In the genomic region with DNA sequence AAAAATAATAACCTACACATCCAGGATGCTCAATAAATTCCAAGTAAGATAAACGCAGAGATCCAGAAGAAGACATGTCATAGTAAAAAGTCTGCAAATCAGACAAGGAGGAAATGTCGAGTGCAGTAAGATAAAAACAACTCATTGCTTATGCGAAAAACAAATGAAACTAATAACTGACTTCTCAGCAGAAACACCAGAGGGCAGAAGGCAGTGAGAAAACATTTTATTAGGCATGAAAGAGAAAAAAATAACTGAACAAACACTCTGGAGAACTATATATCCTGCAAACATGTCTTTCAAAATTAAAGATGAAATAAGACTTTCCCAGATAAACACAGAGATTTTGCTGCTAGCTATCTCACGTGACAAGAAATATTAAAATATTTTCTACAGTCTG, we compare ENCODE assay signal across 26 cellular contexts.
A peak's percentile ranks its signal among the peaks of the same experiment; 100 is the strongest.
DNase-seq lines count a peak whose midpoint lies in the region; TF ChIP-seq lines count a peak whose summit lies in the region.
"Had no signal": no experiment of that assay in that cellular context is flagged by ENCODE, and none has a peak within 500 bp of the region (broad histone marks: within the 10 kb centered on the region; RNA-seq: fewer than 3 reads in every experiment).

No MANE protein-coding gene starts in this region.

- no peak overlapping the region for H2AFZ ChIP-seq in osteoblast (ENCODE audit: low read length)
- H2AFZ ChIP-seq: parathyroid adenoma had no signal

- TF ChIP-seq CTCF in BJ (IDR thresholded peaks at IDR 0.05; ENCODE audit: insufficient read depth, low read depth, low read length) (peak; percentile 27), LNCAP (IDR thresholded peaks at IDR 0.05) (peak; percentile 24; the same call in 1 of the 2 replicates), cardiac fibroblast (IDR thresholded peaks at IDR 0.05; ENCODE audit: low read depth, low read length) (peak; percentile 22), osteoblast (IDR thresholded peaks at IDR 0.05; ENCODE audit: extremely low read depth, low read depth, low read length) (peak; percentile 34)

- H3K36me3 ChIP-seq in BJ (ENCODE audit: control insufficient read depth, insufficient read depth, low read length): no peaks in the 10 kb centered on the region
- H3K36me3 ChIP-seq in osteoblast (ENCODE audit: insufficient read depth, low read length): no peaks in the 10 kb centered on the region
- H3K36me3 ChIP-seq: BLaER1, vagina had no signal

- no peaks in the 10 kb centered on the region for H3K4me1 ChIP-seq in osteoblast (ENCODE audit: insufficient read depth, low read length)
- H3K4me1 ChIP-seq: BLaER1, parathyroid adenoma, vagina had no signal

- DNase-seq in BJ (ENCODE audit: low read depth) (no peak), cardiac fibroblast (ENCODE audit: low read depth in 2 of 2) (peak; percentile 13 to 20), osteoblast (ENCODE audit: insufficient read length, low spot score, missing footprints) (peak; percentile 29), COLO829 (ENCODE audit: low spot score) (no peak), NCI-H1417 treated with DMSO at 0.1 percent for 48 hours (lab: John Stamatoyannopoulos, UW) (no peak), UCSD-AML1 (lab: John Stamatoyannopoulos, UW; ENCODE audit: unreplicated experiment) (no peak)
- no peak for DNase-seq in activated T-cell treated with anti-CD3 and anti-CD28 coated beads, Interleukin-2, amount 50 U/mL, for 24 hours
- DNase-seq: activated CD4-positive, alpha-beta T cell treated with anti-CD3 and anti-CD28 coated beads, Interleukin-2, amount 50 U/mL, for 48 hours; activated naive CD4-positive, alpha-beta T cell treated with anti-CD3 and anti-CD28 coated beads, Interleukin-2, amount 10 ng/mL, durations not matched to agents 7 days and 5 days; activated T-cell treated with anti-CD3 and anti-CD28 coated beads, Interleukin-2, amount 50 U/mL, for 1 hour; DMS 273 treated with DMSO at 0.1 percent for 48 hours; erythroblast; GDM1; kidney; mammary epithelial cell; NCI-H187; NCI-H345; NK-92 treated with Interleukin-12 subunit alpha and Interleukin-12 subunit beta, amount 100 ng/mL, for 24 hours; stimulated activated CD8-positive, alpha-beta memory T cell treated with anti-CD3 and anti-CD28 coated beads, Interleukin-4, amount 100 ng/mL, for 48 hours; substantia nigra had no signal

- no peaks in the 10 kb centered on the region for H3K27me3 Mint-ChIP-seq in activated T-cell treated with anti-CD3 and anti-CD28 coated beads, Interleukin-2, amount 50 U/mL, for 24 hours
- H3K27me3 Mint-ChIP-seq: activated naive CD4-positive, alpha-beta T cell treated with anti-CD3 and anti-CD28 coated beads, Interleukin-2, amount 10 ng/mL, durations not matched to agents 7 days and 5 days; brain had no signal

- CTCF ChIA-PET in BJ (lab: Yijun Ruan, JAX): no interaction called here

- POLR2A ChIA-PET in BJ (lab: Charles Lee): no interaction called here

- no peaks in the 10 kb centered on the region for H3K9me3 ChIP-seq in osteoblast (ENCODE audit: low read depth, low read length)
- H3K9me3 ChIP-seq: BLaER1, vagina had no signal

- no peak overlapping the region for H3K4me2 ChIP-seq in osteoblast (ENCODE audit: insufficient read depth, low read length)
- H3K4me2 ChIP-seq: BLaER1 had no signal

- H3K79me2 ChIP-seq in osteoblast (ENCODE audit: insufficient read depth, low read length): no peaks in the 10 kb centered on the region
- H3K79me2 ChIP-seq: parathyroid adenoma had no signal

- no peak overlapping the region for H3K27ac Mint-ChIP-seq in activated T-cell treated with anti-CD3 and anti-CD28 coated beads, Interleukin-2, amount 50 U/mL, for 24 hours
- H3K27ac Mint-ChIP-seq: activated naive CD4-positive, alpha-beta T cell treated with anti-CD3 and anti-CD28 coated beads, Interleukin-2, amount 10 ng/mL, durations not matched to agents 7 days and 5 days; brain had no signal

- H3K36me3 Mint-ChIP-seq in activated T-cell treated with anti-CD3 and anti-CD28 coated beads, Interleukin-2, amount 50 U/mL, for 24 hours (ENCODE audit: low read depth): no peaks in the 10 kb centered on the region
- H3K36me3 Mint-ChIP-seq: activated naive CD4-positive, alpha-beta T cell treated with anti-CD3 and anti-CD28 coated beads, Interleukin-2, amount 10 ng/mL, durations not matched to agents 7 days and 5 days had no signal

- H3K4me3 ChIP-seq in BJ (ENCODE audit: low read depth, low read length): no peak overlapping the region
- no peak overlapping the region for H3K4me3 ChIP-seq in cardiac fibroblast (replicated peaks in 1 of 2; ENCODE audit: low read depth in 2 of 2, low read length in 2 of 2)
- no peak overlapping the region for H3K4me3 ChIP-seq in osteoblast (ENCODE audit: insufficient read depth, low read length)
- H3K4me3 ChIP-seq: BLaER1, vagina had no signal

- H3K4me3 Mint-ChIP-seq in activated T-cell treated with anti-CD3 and anti-CD28 coated beads, Interleukin-2, amount 50 U/mL, for 24 hours: no peak overlapping the region
- H3K4me3 Mint-ChIP-seq: activated naive CD4-positive, alpha-beta T cell treated with anti-CD3 and anti-CD28 coated beads, Interleukin-2, amount 10 ng/mL, durations not matched to agents 7 days and 5 days; brain had no signal

- H3K27me3 ChIP-seq in BJ (ENCODE audit: control insufficient read depth, insufficient read depth, low read length) (no peaks in the 10 kb centered on the region), osteoblast (ENCODE audit: insufficient read depth, low read length) (no peaks in the 10 kb centered on the region)
- H3K27me3 ChIP-seq: BLaER1, vagina had no signal

- no peaks in the 10 kb centered on the region for H3K9me3 Mint-ChIP-seq in activated T-cell treated with anti-CD3 and anti-CD28 coated beads, Interleukin-2, amount 50 U/mL, for 24 hours
- H3K9me3 Mint-ChIP-seq: activated naive CD4-positive, alpha-beta T cell treated with anti-CD3 and anti-CD28 coated beads, Interleukin-2, amount 10 ng/mL, durations not matched to agents 7 days and 5 days had no signal

- no peaks in the 10 kb centered on the region for H3K4me1 Mint-ChIP-seq in activated T-cell treated with anti-CD3 and anti-CD28 coated beads, Interleukin-2, amount 50 U/mL, for 24 hours (ENCODE audit: low read depth)
- H3K4me1 Mint-ChIP-seq: activated naive CD4-positive, alpha-beta T cell treated with anti-CD3 and anti-CD28 coated beads, Interleukin-2, amount 10 ng/mL, durations not matched to agents 7 days and 5 days had no signal

- H4K20me1 ChIP-seq in osteoblast (ENCODE audit: insufficient read depth, low read length): no peaks in the 10 kb centered on the region
- H4K20me1 ChIP-seq: BLaER1 had no signal

- H3K27ac ChIP-seq in osteoblast (ENCODE audit: low read depth, low read length): no peak overlapping the region
- H3K27ac ChIP-seq: BLaER1, parathyroid adenoma, RWPE1, vagina had no signal

Comparison
In these comparisons a context has a peak if more than half of its experiments do, and no peak if none do; other contexts are left out.
1. DNase-seq: peak in cardiac fibroblast (2 of 2) and osteoblast (single experiment); none in BJ (single experiment), COLO829 (single experiment), NCI-H1417 treated with DMSO at 0.1 percent for 48 hours (single experiment), UCSD-AML1 (single experiment) and activated T-cell treated with anti-CD3 and anti-CD28 coated beads, Interleukin-2, amount 50 U/mL, for 24 hours (single experiment).
2. Peak in every context shown above with its lines, with median percentiles within 50 percentile points of each other: CTCF ChIP-seq.